In genomic region chr19:15293751-15294505, GRCh38 we compare ENCODE assay signal across 9 cellular contexts. TPM values are rescaled to one million over a fixed set of nuclear protein-coding genes. Genes with fewer than 3 reads are reported as not detected.
A peak's percentile ranks its signal among the peaks of the same experiment; 100 is the strongest.
DNase-seq lines count a peak whose midpoint lies in the region; ATAC-seq and TF ChIP-seq lines count a peak whose summit lies in the region.
"Had no signal": no experiment of that assay in that cellular context is flagged by ENCODE, and none has a peak within 500 bp of the region (broad histone marks: within the 10 kb centered on the region; RNA-seq: fewer than 3 reads in every experiment).

No MANE protein-coding gene starts in this region.

- H3K4me1 ChIP-seq in OCI-LY1 (ENCODE audit: insufficient read depth, low read length, severe bottlenecking) (peaks cover 91% of the 10 kb centered on the region), neutrophil (ENCODE audit: control insufficient read depth in 1 of 2, insufficient read depth in 1 of 2, low read depth in 1 of 2, low read length in 1 of 2) (peaks cover 42 to 49% of the 10 kb centered on the region in 2 experiments)

- no peaks in the 10 kb centered on the region for H4K20me1 ChIP-seq in OCI-LY1 (ENCODE audit: insufficient read depth, low read length)

- intact Hi-C loops in CD4-positive, alpha-beta T cell (cut with DNase I, micrococcal nuclease): no loop called here

- H3K9me3 ChIP-seq in CD4-positive, alpha-beta T cell (ENCODE audit: control insufficient read depth, low read length): no peaks in the 10 kb centered on the region
- H3K9me3 ChIP-seq in OCI-LY1 (ENCODE audit: low read length) (no peaks in the 10 kb centered on the region), neutrophil (no peaks in the 10 kb centered on the region)

- H3K4me2 ChIP-seq in OCI-LY1 (ENCODE audit: low read length): peak overlapping the region; percentile 49

- peaks cover 95% of the 10 kb centered on the region for H3K79me2 ChIP-seq in OCI-LY1 (ENCODE audit: insufficient read depth, low read length)

- no peak for TF ChIP-seq CTCF in CD4-positive, alpha-beta T cell (IDR thresholded peaks at IDR 0.05)
- TF ChIP-seq CTCF in OCI-LY1 (IDR thresholded peaks at IDR 0.05; ENCODE audit: low read length) (no peak), neutrophil (IDR thresholded peaks at IDR 0.05) (no peak), GM10266 (IDR thresholded peaks at IDR 0.05; ENCODE audit: control insufficient read depth, insufficient read depth, low read depth, missing control alignments) (no peak)

- peak overlapping the region; percentile 73 for H3K27ac Mint-ChIP-seq in CD4-positive, alpha-beta T cell

- DNase-seq in CD4-positive, alpha-beta T cell: no peak
- DNase-seq in dedifferentiated amniotic fluid mesenchymal stem cell (ENCODE audit: extremely low spot score) (peak; percentile 33), GM10266 (ENCODE audit: extremely low spot score) (no peak)
- DNase-seq in activated CD4-positive, CD25-positive, alpha-beta regulatory T cell (lab: John Stamatoyannopoulos, UW): no peak
- DNase-seq: stimulated activated CD4-positive, alpha-beta T cell treated with anti-CD3 and anti-CD28 coated beads, Interleukin-2, amount 100 ng/mL, for 48 hours had no signal

- H3K27me3 Mint-ChIP-seq in CD4-positive, alpha-beta T cell: no peaks in the 10 kb centered on the region

- H3F3A ChIP-seq in OCI-LY1 (ENCODE audit: insufficient read depth, low read length): no peaks in the 10 kb centered on the region

- H3K9me3 Mint-ChIP-seq in CD4-positive, alpha-beta T cell: no peaks in the 10 kb centered on the region

- H3K4me3 Mint-ChIP-seq in CD4-positive, alpha-beta T cell: peak overlapping the region; percentile 78

- no peak overlapping the region for H3K27ac ChIP-seq in CD4-positive, alpha-beta T cell (ENCODE audit: low read depth, low read length)
- peak overlapping the region; percentile 85 for H3K27ac ChIP-seq in OCI-LY1 (ENCODE audit: low read depth, low read length, poor library complexity, severe bottlenecking)
- peak overlapping the region; percentile 53 for H3K27ac ChIP-seq in neutrophil

- CTCF ChIA-PET in CD4-positive, alpha-beta T cell (lab: Charles Lee): interaction anchor here (1.0 kb wide), 1 partner anchor 22 kb away, joined by 3 read pairs; no protein-coding TSS in a partner anchor

- ATAC-seq in CD4-positive, alpha-beta T cell (ENCODE audit: poor library complexity): no peak
- ATAC-seq in HG02798 (IDR thresholded peaks at IDR 0.05; ENCODE audit: poor library complexity, unreplicated experiment): no peak
- no peak for ATAC-seq in GM18505 (IDR thresholded peaks at IDR 0.05; ENCODE audit: unreplicated experiment)

- peaks cover 17% of the 10 kb centered on the region for H3K36me3 ChIP-seq in OCI-LY1 (ENCODE audit: insufficient read depth, low read length)
- H3K36me3 ChIP-seq in neutrophil: peaks cover 9% of the 10 kb centered on the region

- H3K27me3 ChIP-seq in CD4-positive, alpha-beta T cell (ENCODE audit: control insufficient read depth, insufficient read depth, low read length): no peaks in the 10 kb centered on the region
- H3K27me3 ChIP-seq in OCI-LY1 (ENCODE audit: insufficient read depth, low read length) (no peaks in the 10 kb centered on the region), neutrophil (no peaks in the 10 kb centered on the region)

- TF ChIP-seq POLR2A in GM18505 (IDR thresholded peaks at IDR 0.05; ENCODE audit: borderline replicate concordance, extremely low read depth, insufficient read depth, insufficient read length): no peak

- H3K4me1 Mint-ChIP-seq in CD4-positive, alpha-beta T cell (ENCODE audit: low read depth): peaks cover 99% of the 10 kb centered on the region

- peaks cover 19% of the 10 kb centered on the region for H3K36me3 Mint-ChIP-seq in CD4-positive, alpha-beta T cell (ENCODE audit: low read depth)

- H3K4me3 ChIP-seq in OCI-LY1 (ENCODE audit: low read depth, low read length, poor library complexity, severe bottlenecking) (peak overlapping the region; percentile 15), neutrophil (ENCODE audit: low read depth in 1 of 2, low read length in 1 of 2) (no peak overlapping the region)

- POLR2A ChIA-PET in CD4-positive, alpha-beta T cell (lab: Charles Lee): interaction anchor here (0.8 to 3.7 kb wide), 4 partner anchors 11 to 125 kb away, joined by 3 to 19 read pairs (median 4); partner anchors contain the start of genes AKAP8 and AKAP8L

- H3K9me2 ChIP-seq in OCI-LY1 (ENCODE audit: low read depth, low read length): no peaks in the 10 kb centered on the region

- no peak overlapping the region for H2AFZ ChIP-seq in OCI-LY1 (ENCODE audit: low read length)

- peak overlapping the region; percentile 28; the same call in 1 of the 2 replicates for H3K9ac ChIP-seq in OCI-LY1 (ENCODE audit: low read length)

RNA-seq across cellular contexts. Expression of gene BRD4, which starts 38.4 kb away (rescaled TPM):
- total RNA-seq in CD4-positive, alpha-beta T cell: 100 to 1,000 TPM; 101 to 102 TPM
